In genomic region chr5:81393430-81393782, GRCh38 we compare ENCODE assay signal across 9 cellular contexts. TPM values are rescaled to one million over a fixed set of nuclear protein-coding genes. Genes with fewer than 3 reads are reported as not detected.
A peak's percentile ranks its signal among the peaks of the same experiment; 100 is the strongest.
DNase-seq lines count a peak whose midpoint lies in the region; ATAC-seq and TF ChIP-seq lines count a peak whose summit lies in the region.
"Had no signal": no experiment of that assay in that cellular context is flagged by ENCODE, and none has a peak within 500 bp of the region (broad histone marks: within the 10 kb centered on the region; RNA-seq: fewer than 3 reads in every experiment).

No MANE protein-coding gene starts in this region.

- H3K4me1 Mint-ChIP-seq in CD14-positive monocyte (peaks cover 10% of the 10 kb centered on the region), Caco-2 (ENCODE audit: low read depth, unreplicated experiment) (peaks cover 7% of the 10 kb centered on the region)

- H3K9me2 ChIP-seq in PC-3 (replicated peaks; ENCODE audit: low read length), result no peaks in the 10 kb centered on the region

- no peaks in the 10 kb centered on the region for H4K20me1 ChIP-seq in PC-3 (ENCODE audit: low read length)

- no peaks in the 10 kb centered on the region for H3K27me3 ChIP-seq in PC-3 (ENCODE audit: low read length)
- H3K27me3 ChIP-seq in prostate gland (replicated peaks; ENCODE audit: insufficient read depth), result no peaks in the 10 kb centered on the region
- H3K27me3 ChIP-seq in Caco-2 (replicated peaks; ENCODE audit: control insufficient read depth, insufficient read depth, low read length), result no peaks in the 10 kb centered on the region

- POLR2A ChIA-PET in PC-3 (lab: Charles Lee; ENCODE audit: unreplicated experiment), result interaction anchor here (0.6 kb wide), 1 partner anchor 75 kb away, joined by 3 read pairs; no protein-coding TSS in a partner anchor
- POLR2A ChIA-PET in Caco-2 (lab: Charles Lee), result no interaction called here

- no peaks in the 10 kb centered on the region for H3K79me2 ChIP-seq in PC-3 (ENCODE audit: low read length)

- TF ChIP-seq CTCF in CD14-positive monocyte (IDR thresholded peaks at IDR 0.05) (no peak), PC-3 (conservative IDR thresholded peaks at IDR 0.05; ENCODE audit: low read depth, low read length) (no peak), fibroblast of pulmonary artery (IDR thresholded peaks at IDR 0.05; ENCODE audit: low read length, missing control alignments) (no peak), prostate gland (IDR thresholded peaks at IDR 0.05) (no peak), Caco-2 (IDR thresholded peaks at IDR 0.05; ENCODE audit: insufficient read depth in 1 of 2, low read depth in 1 of 2, low read length in 1 of 2, severe bottlenecking in 1 of 2, unreplicated experiment in 1 of 2) (no peak)

- H3K4me3 Mint-ChIP-seq in CD14-positive monocyte, result peak overlapping the region; percentile 64 to 85
- no peak overlapping the region for H3K4me3 Mint-ChIP-seq in Caco-2 (ENCODE audit: unreplicated experiment)

- intact Hi-C loops in CD14-positive monocyte (cut with micrococcal nuclease) (no loop called here), PC-3 (cut with micrococcal nuclease) (no loop called here), prostate gland (cut with DNase I) (no loop called here), Caco-2 (cut with micrococcal nuclease; ENCODE audit: unreplicated experiment) (no loop called here)

- H3K27me3 Mint-ChIP-seq in CD14-positive monocyte (ENCODE audit: low read depth in 3 of 3) (peaks cover 37 to 55% (median 42%) of the 10 kb centered on the region in 3 donors), Caco-2 (ENCODE audit: insufficient read depth, unreplicated experiment) (no peaks in the 10 kb centered on the region)

- H3K9me3 Mint-ChIP-seq in CD14-positive monocyte (peaks cover 6 to 18% (median 13%) of the 10 kb centered on the region in 7 donors), Caco-2 (ENCODE audit: unreplicated experiment) (peaks cover 10% of the 10 kb centered on the region)

- H3K4me1 ChIP-seq in PC-3 (ENCODE audit: insufficient read depth, low read length) (no peaks in the 10 kb centered on the region), prostate gland (replicated peaks) (no peaks in the 10 kb centered on the region), Caco-2 (no peaks in the 10 kb centered on the region)

- ATAC-seq in PC-3 (no peak), HG02763 (IDR thresholded peaks at IDR 0.05; ENCODE audit: unreplicated experiment) (no peak)

- H3K36me3 Mint-ChIP-seq in CD14-positive monocyte, result peaks cover 0 to 3% of the 10 kb centered on the region in 2 donors
- no peaks in the 10 kb centered on the region for H3K36me3 Mint-ChIP-seq in Caco-2 (ENCODE audit: insufficient read depth, unreplicated experiment)

- H3K9ac ChIP-seq in PC-3 (ENCODE audit: low read length), result no peak overlapping the region

- no peak for DNase-seq in CD14-positive monocyte (ENCODE audit: low spot score)
- DNase-seq in PC-3, result no peak
- DNase-seq in fibroblast of pulmonary artery (ENCODE audit: low read depth), result no peak
- DNase-seq in prostate gland (ENCODE audit: low spot score), result no peak
- no peak for DNase-seq in Caco-2
- no peak for DNase-seq in putamen (ENCODE audit: low spot score)
- DNase-seq in NCI-H524 (lab: John Stamatoyannopoulos, UW), result no peak
- DNase-seq: SIG-M5 had no signal

- H3K4me3 ChIP-seq in PC-3 (ENCODE audit: low read length) (peak overlapping the region; percentile 55), fibroblast of pulmonary artery (replicated peaks; ENCODE audit: low read depth, low read length) (peak overlapping the region; percentile 46), prostate gland (peak overlapping the region; percentile 38 to 42), Caco-2 (ENCODE audit: low read depth, low read length) (no peak overlapping the region)

- no peaks in the 10 kb centered on the region for H3F3A ChIP-seq in PC-3 (ENCODE audit: low read length, unreplicated experiment)

- H3K27ac ChIP-seq in PC-3 (ENCODE audit: low read length) (no peak overlapping the region), prostate gland (no peak overlapping the region)

- 30% methylated on average over 10 of the region's 10 CpGs for WGBS in prostate gland

- peak overlapping the region; percentile 68 for H2AFZ ChIP-seq in PC-3 (ENCODE audit: low read length)

- BruUV-seq in PC-3 (replicated peaks; lab: Mats Ljungman, UMichigan) (no TSS peak), Caco-2 (replicated peaks; lab: Mats Ljungman, UMichigan) (no TSS peak)

- H3K27ac Mint-ChIP-seq in CD14-positive monocyte, result no peak overlapping the region
- H3K27ac Mint-ChIP-seq in Caco-2 (ENCODE audit: unreplicated experiment), result no peak overlapping the region

- TF ChIP-seq POLR2A in prostate gland (IDR thresholded peaks at IDR 0.05), result no peak

- peak overlapping the region; percentile 73 for H3K4me2 ChIP-seq in PC-3 (ENCODE audit: low read length)

- no peaks in the 10 kb centered on the region for H3K36me3 ChIP-seq in PC-3 (ENCODE audit: low read depth, low read length)
- H3K36me3 ChIP-seq in prostate gland, result no peaks in the 10 kb centered on the region
- H3K36me3 ChIP-seq in Caco-2 (ENCODE audit: control insufficient read depth, insufficient read depth, low read length), result no peaks in the 10 kb centered on the region

- H3K9me3 ChIP-seq in PC-3 (ENCODE audit: low read length), result no peaks in the 10 kb centered on the region
- no peaks in the 10 kb centered on the region for H3K9me3 ChIP-seq in prostate gland
- 0 out of 2 replicates have a peak, but pooled peaks cover 3% of the 10 kb centered on the region for H3K9me3 ChIP-seq in Caco-2

- CTCF ChIA-PET in PC-3 (lab: Charles Lee) (no interaction called here), Caco-2 (lab: Charles Lee) (no interaction called here)

RNA-seq across cellular contexts. Expression of gene ACOT12, which starts 0.5 kb away (rescaled TPM):
- not detected for polyA plus RNA-seq in CD14-positive monocyte
- total RNA-seq in PC-3 (2014; rRNA removed) (not detected in 2 replicates), prostate gland (1 to 10 TPM in 1 of 2 donors, not detected in 1; 1.0 TPM), Caco-2 (2022) (1.4 TPM in 2 replicates)
